Comparison of ENCODE assay signal across 20 cellular contexts in genomic region chr4:175970734-175971133, GRCh38.
DNase-seq lines count a peak whose midpoint lies in the region; ATAC-seq and TF ChIP-seq lines count a peak whose summit lies in the region.
"Had no signal": no experiment of that assay in that cellular context is flagged by ENCODE, and none has a peak within 500 bp of the region (broad histone marks: within the 10 kb centered on the region; RNA-seq: fewer than 3 reads in every experiment).

No MANE protein-coding gene starts in this region.

- in situ Hi-C loops in astrocyte of the cerebellum (cut with HindIII; ENCODE audit: low sequenced_read_pairs) (no loop called here), transverse colon (cut with MboI; ENCODE audit: low pct_ligation_motif_present in 1 of 4, low pct_unique_long_range_greater_than_20kb in 1 of 4, low sequenced_read_pairs in 3 of 4) (no loop called here)

- TF ChIP-seq POLR2A in transverse colon (IDR thresholded peaks at IDR 0.05): no peak

- H3K9me3 ChIP-seq in transverse colon: no peaks in the 10 kb centered on the region
- H3K9me3 ChIP-seq in naive thymus-derived CD4-positive, alpha-beta T cell (ENCODE audit: control insufficient read depth in 2 of 3, low read length in 3 of 3): no peaks in the 10 kb centered on the region
- H3K9me3 ChIP-seq: thoracic aorta had no signal

- no peak for ATAC-seq in naive thymus-derived CD4-positive, alpha-beta T cell
- ATAC-seq: activated CD4-positive, CD25-positive, alpha-beta regulatory T cell treated with anti-CD3 and anti-CD28 coated beads, Interleukin-2, amount 50 U/mL, for 24 hours had no signal

- H3K36me3 ChIP-seq in transverse colon: no peaks in the 10 kb centered on the region
- no peaks in the 10 kb centered on the region for H3K36me3 ChIP-seq in naive thymus-derived CD4-positive, alpha-beta T cell (ENCODE audit: control insufficient read depth in 2 of 3, insufficient read depth in 3 of 3, low read length in 3 of 3)
- H3K36me3 ChIP-seq: thoracic aorta had no signal

- H3K4me3 Mint-ChIP-seq in naive thymus-derived CD4-positive, alpha-beta T cell: no peak overlapping the region
- H3K4me3 Mint-ChIP-seq: activated naive CD8-positive, alpha-beta T cell treated with anti-CD3 and anti-CD28 coated beads for 36 hours; B cell; nephron progenitor cell had no signal

- DNase-seq in NCI-H2227 treated with DMSO at 0.1 percent for 48 hours (lab: John Stamatoyannopoulos, UW) (peak; percentile 63), astrocyte of the cerebellum (ENCODE audit: low read depth) (no peak), iPS-NIHi11 (ENCODE audit: low spot score) (peak; percentile 10), transverse colon (no peak), activated T-cell treated with anti-CD3 and anti-CD28 coated beads for 4 hours (no peak)
- no peak for DNase-seq in activated CD4-positive, CD25-positive, alpha-beta regulatory T cell (lab: John Stamatoyannopoulos, UW)
- no peak for DNase-seq in naive thymus-derived CD4-positive, alpha-beta T cell
- DNase-seq: activated CD8-positive, alpha-beta memory T cell treated with anti-CD3 and anti-CD28 coated beads for 24 hours; activated naive CD8-positive, alpha-beta T cell treated with anti-CD3 and anti-CD28 coated beads for 36 hours; COR-L47; dermis blood vessel endothelial cell; foreskin fibroblast; Karpas-422; NCI-H1105; NCI-H82; nephron progenitor cell had no signal

- CTCF ChIA-PET in naive thymus-derived CD4-positive, alpha-beta T cell (lab: Charles Lee): no interaction called here

- peaks cover 0 to 7% (median 0%) of the 10 kb centered on the region in 11 donors for H3K9me3 Mint-ChIP-seq in naive thymus-derived CD4-positive, alpha-beta T cell

- H3K27me3 Mint-ChIP-seq in naive thymus-derived CD4-positive, alpha-beta T cell: peaks cover 0 to 13% (median 5%) of the 10 kb centered on the region in 5 donors

- intact Hi-C loops in transverse colon (cut with DNase I; ENCODE audit: low total_unique reads): no loop called here
- intact Hi-C loops in naive thymus-derived CD4-positive, alpha-beta T cell (cut with micrococcal nuclease): no loop called here

- no peak overlapping the region for H3K27ac Mint-ChIP-seq in naive thymus-derived CD4-positive, alpha-beta T cell
- H3K27ac Mint-ChIP-seq: activated naive CD8-positive, alpha-beta T cell treated with anti-CD3 and anti-CD28 coated beads for 36 hours; B cell; nephron progenitor cell had no signal

- H3K36me3 Mint-ChIP-seq in naive thymus-derived CD4-positive, alpha-beta T cell: no peaks in the 10 kb centered on the region
- H3K36me3 Mint-ChIP-seq: activated naive CD8-positive, alpha-beta T cell treated with anti-CD3 and anti-CD28 coated beads for 36 hours had no signal

- POLR2A ChIA-PET in naive thymus-derived CD4-positive, alpha-beta T cell (lab: Charles Lee): no interaction called here

- TF ChIP-seq CTCF in astrocyte of the cerebellum (IDR thresholded peaks at IDR 0.05; ENCODE audit: low read depth, low read length, missing control alignments) (no peak), transverse colon (IDR thresholded peaks at IDR 0.05) (no peak)

- peak overlapping the region; percentile 49 to 65 (median 59) for H3K27ac ChIP-seq in transverse colon
- H3K27ac ChIP-seq in naive thymus-derived CD4-positive, alpha-beta T cell (ENCODE audit: low read depth, low read length): no peak overlapping the region
- H3K27ac ChIP-seq: SK-N-MC, thoracic aorta had no signal

- H3K4me1 Mint-ChIP-seq in naive thymus-derived CD4-positive, alpha-beta T cell: no peaks in the 10 kb centered on the region
- H3K4me1 Mint-ChIP-seq: activated naive CD8-positive, alpha-beta T cell treated with anti-CD3 and anti-CD28 coated beads for 36 hours; B cell had no signal

- no peaks in the 10 kb centered on the region for H3K4me1 ChIP-seq in transverse colon
- H3K4me1 ChIP-seq in naive thymus-derived CD4-positive, alpha-beta T cell (ENCODE audit: control insufficient read depth in 2 of 2, insufficient read depth in 2 of 2, low read length in 2 of 2): no peaks in the 10 kb centered on the region

- H3K4me3 ChIP-seq in astrocyte of the cerebellum (ENCODE audit: low read depth, low read length) (peak overlapping the region; percentile 29), transverse colon (peak overlapping the region in 2 of 4 donors; percentile 3 to 25)
- H3K4me3 ChIP-seq in naive thymus-derived CD4-positive, alpha-beta T cell (ENCODE audit: low read length): no peak overlapping the region
- H3K4me3 ChIP-seq: SK-N-MC, thoracic aorta had no signal

- 56 to 72% methylated on average over 8 of the region's 8 CpGs for WGBS in transverse colon (ENCODE audit: low coverage in 1 of 2), 2 donors

- H3K27me3 ChIP-seq in transverse colon: no peaks in the 10 kb centered on the region
- no peaks in the 10 kb centered on the region for H3K27me3 ChIP-seq in naive thymus-derived CD4-positive, alpha-beta T cell (ENCODE audit: control insufficient read depth in 2 of 2, insufficient read depth in 2 of 2, low read length in 2 of 2)

- no peak for TF ChIP-seq EP300 in transverse colon (IDR thresholded peaks at IDR 0.05; ENCODE audit: low read depth)

Comparison
In these comparisons a context has a peak if more than half of its experiments do, and no peak if none do; other contexts are left out.
1. DNase-seq: peak in NCI-H2227 treated with DMSO at 0.1 percent for 48 hours (single experiment) and iPS-NIHi11 (single experiment); none in astrocyte of the cerebellum (single experiment), transverse colon (single experiment), activated CD4-positive, CD25-positive, alpha-beta regulatory T cell (0 of 4), naive thymus-derived CD4-positive, alpha-beta T cell (0 of 9) and activated T-cell treated with anti-CD3 and anti-CD28 coated beads for 4 hours (single experiment).